In genomic region chr15:77782691-77783090, GRCh38 we compare ENCODE assay signal across 1 cellular context.
TF ChIP-seq lines count a peak whose summit lies in the region.

No MANE protein-coding gene starts in this region.

TF ChIP-seq in H1, 55 proteins besides CTCF, POLR2A, EP300 and RAD21 (continued from another document):
- TF ChIP-seq, protein P1, sequence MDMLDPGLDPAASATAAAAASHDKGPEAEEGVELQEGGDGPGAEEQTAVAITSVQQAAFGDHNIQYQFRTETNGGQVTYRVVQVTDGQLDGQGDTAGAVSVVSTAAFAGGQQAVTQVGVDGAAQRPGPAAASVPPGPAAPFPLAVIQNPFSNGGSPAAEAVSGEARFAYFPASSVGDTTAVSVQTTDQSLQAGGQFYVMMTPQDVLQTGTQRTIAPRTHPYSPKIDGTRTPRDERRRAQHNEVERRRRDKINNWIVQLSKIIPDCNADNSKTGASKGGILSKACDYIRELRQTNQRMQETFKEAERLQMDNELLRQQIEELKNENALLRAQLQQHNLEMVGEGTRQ (IDR thresholded peaks at IDR 0.05; ENCODE audit: low read length) = no peak
- TF ChIP-seq, protein P2, sequence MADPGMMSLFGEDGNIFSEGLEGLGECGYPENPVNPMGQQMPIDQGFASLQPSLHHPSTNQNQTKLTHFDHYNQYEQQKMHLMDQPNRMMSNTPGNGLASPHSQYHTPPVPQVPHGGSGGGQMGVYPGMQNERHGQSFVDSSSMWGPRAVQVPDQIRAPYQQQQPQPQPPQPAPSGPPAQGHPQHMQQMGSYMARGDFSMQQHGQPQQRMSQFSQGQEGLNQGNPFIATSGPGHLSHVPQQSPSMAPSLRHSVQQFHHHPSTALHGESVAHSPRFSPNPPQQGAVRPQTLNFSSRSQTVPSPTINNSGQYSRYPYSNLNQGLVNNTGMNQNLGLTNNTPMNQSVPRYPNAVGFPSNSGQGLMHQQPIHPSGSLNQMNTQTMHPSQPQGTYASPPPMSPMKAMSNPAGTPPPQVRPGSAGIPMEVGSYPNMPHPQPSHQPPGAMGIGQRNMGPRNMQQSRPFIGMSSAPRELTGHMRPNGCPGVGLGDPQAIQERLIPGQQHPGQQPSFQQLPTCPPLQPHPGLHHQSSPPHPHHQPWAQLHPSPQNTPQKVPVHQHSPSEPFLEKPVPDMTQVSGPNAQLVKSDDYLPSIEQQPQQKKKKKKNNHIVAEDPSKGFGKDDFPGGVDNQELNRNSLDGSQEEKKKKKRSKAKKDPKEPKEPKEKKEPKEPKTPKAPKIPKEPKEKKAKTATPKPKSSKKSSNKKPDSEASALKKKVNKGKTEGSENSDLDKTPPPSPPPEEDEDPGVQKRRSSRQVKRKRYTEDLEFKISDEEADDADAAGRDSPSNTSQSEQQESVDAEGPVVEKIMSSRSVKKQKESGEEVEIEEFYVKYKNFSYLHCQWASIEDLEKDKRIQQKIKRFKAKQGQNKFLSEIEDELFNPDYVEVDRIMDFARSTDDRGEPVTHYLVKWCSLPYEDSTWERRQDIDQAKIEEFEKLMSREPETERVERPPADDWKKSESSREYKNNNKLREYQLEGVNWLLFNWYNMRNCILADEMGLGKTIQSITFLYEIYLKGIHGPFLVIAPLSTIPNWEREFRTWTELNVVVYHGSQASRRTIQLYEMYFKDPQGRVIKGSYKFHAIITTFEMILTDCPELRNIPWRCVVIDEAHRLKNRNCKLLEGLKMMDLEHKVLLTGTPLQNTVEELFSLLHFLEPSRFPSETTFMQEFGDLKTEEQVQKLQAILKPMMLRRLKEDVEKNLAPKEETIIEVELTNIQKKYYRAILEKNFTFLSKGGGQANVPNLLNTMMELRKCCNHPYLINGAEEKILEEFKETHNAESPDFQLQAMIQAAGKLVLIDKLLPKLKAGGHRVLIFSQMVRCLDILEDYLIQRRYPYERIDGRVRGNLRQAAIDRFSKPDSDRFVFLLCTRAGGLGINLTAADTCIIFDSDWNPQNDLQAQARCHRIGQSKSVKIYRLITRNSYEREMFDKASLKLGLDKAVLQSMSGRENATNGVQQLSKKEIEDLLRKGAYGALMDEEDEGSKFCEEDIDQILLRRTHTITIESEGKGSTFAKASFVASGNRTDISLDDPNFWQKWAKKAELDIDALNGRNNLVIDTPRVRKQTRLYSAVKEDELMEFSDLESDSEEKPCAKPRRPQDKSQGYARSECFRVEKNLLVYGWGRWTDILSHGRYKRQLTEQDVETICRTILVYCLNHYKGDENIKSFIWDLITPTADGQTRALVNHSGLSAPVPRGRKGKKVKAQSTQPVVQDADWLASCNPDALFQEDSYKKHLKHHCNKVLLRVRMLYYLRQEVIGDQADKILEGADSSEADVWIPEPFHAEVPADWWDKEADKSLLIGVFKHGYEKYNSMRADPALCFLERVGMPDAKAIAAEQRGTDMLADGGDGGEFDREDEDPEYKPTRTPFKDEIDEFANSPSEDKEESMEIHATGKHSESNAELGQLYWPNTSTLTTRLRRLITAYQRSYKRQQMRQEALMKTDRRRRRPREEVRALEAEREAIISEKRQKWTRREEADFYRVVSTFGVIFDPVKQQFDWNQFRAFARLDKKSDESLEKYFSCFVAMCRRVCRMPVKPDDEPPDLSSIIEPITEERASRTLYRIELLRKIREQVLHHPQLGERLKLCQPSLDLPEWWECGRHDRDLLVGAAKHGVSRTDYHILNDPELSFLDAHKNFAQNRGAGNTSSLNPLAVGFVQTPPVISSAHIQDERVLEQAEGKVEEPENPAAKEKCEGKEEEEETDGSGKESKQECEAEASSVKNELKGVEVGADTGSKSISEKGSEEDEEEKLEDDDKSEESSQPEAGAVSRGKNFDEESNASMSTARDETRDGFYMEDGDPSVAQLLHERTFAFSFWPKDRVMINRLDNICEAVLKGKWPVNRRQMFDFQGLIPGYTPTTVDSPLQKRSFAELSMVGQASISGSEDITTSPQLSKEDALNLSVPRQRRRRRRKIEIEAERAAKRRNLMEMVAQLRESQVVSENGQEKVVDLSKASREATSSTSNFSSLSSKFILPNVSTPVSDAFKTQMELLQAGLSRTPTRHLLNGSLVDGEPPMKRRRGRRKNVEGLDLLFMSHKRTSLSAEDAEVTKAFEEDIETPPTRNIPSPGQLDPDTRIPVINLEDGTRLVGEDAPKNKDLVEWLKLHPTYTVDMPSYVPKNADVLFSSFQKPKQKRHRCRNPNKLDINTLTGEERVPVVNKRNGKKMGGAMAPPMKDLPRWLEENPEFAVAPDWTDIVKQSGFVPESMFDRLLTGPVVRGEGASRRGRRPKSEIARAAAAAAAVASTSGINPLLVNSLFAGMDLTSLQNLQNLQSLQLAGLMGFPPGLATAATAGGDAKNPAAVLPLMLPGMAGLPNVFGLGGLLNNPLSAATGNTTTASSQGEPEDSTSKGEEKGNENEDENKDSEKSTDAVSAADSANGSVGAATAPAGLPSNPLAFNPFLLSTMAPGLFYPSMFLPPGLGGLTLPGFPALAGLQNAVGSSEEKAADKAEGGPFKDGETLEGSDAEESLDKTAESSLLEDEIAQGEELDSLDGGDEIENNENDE (IDR thresholded peaks at IDR 0.05; ENCODE audit: insufficient replicate concordance, low read length) = no peak
- TF ChIP-seq SIN3A (conservative IDR thresholded peaks at IDR 0.05 in 1 of 2, IDR thresholded peaks at IDR 0.05 in 1 of 2; ENCODE audit: low read depth in 1 of 2, low read length in 2 of 2) = no peak
